21 cellular contexts compared by ENCODE assay signal in genomic region chr15:84846269-84846668, GRCh38. TPM values are rescaled to one million over a fixed set of nuclear protein-coding genes. Genes with fewer than 3 reads are reported as not detected.
"Had no signal": no experiment of that assay in that cellular context is flagged by ENCODE, and none has a peak within 500 bp of the region (broad histone marks: within the 10 kb centered on the region; RNA-seq: fewer than 3 reads in every experiment).

No MANE protein-coding gene starts in this region.

- H3K4me3 Mint-ChIP-seq: activated B cell treated with CpG ODN at 0.5 μM for 24 hours; activated CD4-positive, alpha-beta memory T cell treated with anti-CD3 and anti-CD28 coated beads for 36 hours; activated naive CD4-positive, alpha-beta T cell treated with anti-CD3 and anti-CD28 coated beads for 36 hours; activated T-cell treated with anti-CD3 and anti-CD28 coated beads, Interleukin-2, amount 50 U/mL, for 4 hours; activated T-helper 1 cell treated with anti-CD3 and anti-CD28 coated beads, Interleukin-12 subunit alpha, Interleukin-12 subunit beta, Interleukin-2, Interleukin-4 antibody, amounts not matched to agents 30 ng/mL and 10 ng/mL and 1 ng/mL, durations not matched to agents 14 hours and 24 hours and 36 hours; T-helper 1 cell treated with Interleukin-12 subunit alpha and Interleukin-12 subunit beta and Interleukin-4 antibody, amounts not matched to agents 30 μg/mL and 1 μg/mL, for 36 hours had no signal

- H3K27me3 Mint-ChIP-seq: activated B cell treated with CpG ODN at 0.5 μM for 24 hours had no signal

- DNase-seq: activated B cell treated with CpG ODN at 0.5 μM for 24 hours, MG63, NCI-H1048, NCI-H1105 treated with DMSO at 0.1 percent for 48 hours, NCI-H1694 treated with DMSO at 0.1 percent for 48 hours, NCI-H2029, NCI-H345, SHP77 treated with DMSO at 0.1 percent for 48 hours had no signal

- H3K4me1 Mint-ChIP-seq: activated B cell treated with CpG ODN at 0.5 μM for 24 hours had no signal

- ATAC-seq: activated T-cell treated with anti-CD3 and anti-CD28 coated beads, Interleukin-2, amount 50 U/mL, for 4 hours had no signal

- H3K27me3 ChIP-seq: adrenal gland, body of pancreas, breast epithelium, MG63, Peyer's patch, SJSA1 had no signal

- H3K36me3 ChIP-seq: adrenal gland, breast epithelium, MG63, Peyer's patch, SJSA1 had no signal

- H3K27ac ChIP-seq: adrenal gland, SJSA1 had no signal

- H3K4me1 ChIP-seq: breast epithelium, Peyer's patch had no signal

- H3K9me3 ChIP-seq: body of pancreas, breast epithelium had no signal

- H3K4me3 ChIP-seq: adrenal gland, body of pancreas, breast epithelium, MG63, Peyer's patch, SJSA1 had no signal

- H3K27ac Mint-ChIP-seq: activated B cell treated with CpG ODN at 0.5 μM for 24 hours; activated CD4-positive, alpha-beta memory T cell treated with anti-CD3 and anti-CD28 coated beads for 36 hours; activated naive CD4-positive, alpha-beta T cell treated with anti-CD3 and anti-CD28 coated beads for 36 hours; activated naive CD4-positive, alpha-beta T cell treated with anti-CD3 and anti-CD28 coated beads, Interleukin-2, amount 50 U/mL, for 72 hours; activated T-helper 1 cell treated with anti-CD3 and anti-CD28 coated beads, Interleukin-12 subunit alpha, Interleukin-12 subunit beta, Interleukin-2, Interleukin-4 antibody, amounts not matched to agents 30 ng/mL and 10 ng/mL and 1 ng/mL, durations not matched to agents 14 hours and 24 hours and 36 hours; T-helper 1 cell treated with Interleukin-12 subunit alpha and Interleukin-12 subunit beta and Interleukin-4 antibody, amounts not matched to agents 30 μg/mL and 1 μg/mL, for 36 hours had no signal

RNA-seq across cellular contexts. Expression of gene SLC28A1, which starts 38.2 kb away (rescaled TPM):
- total RNA-seq: activated B cell treated with CpG ODN at 0.5 μM for 24 hours; activated CD4-positive, alpha-beta memory T cell treated with anti-CD3 and anti-CD28 coated beads for 36 hours; activated naive CD4-positive, alpha-beta T cell treated with anti-CD3 and anti-CD28 coated beads for 36 hours; activated T-cell treated with anti-CD3 and anti-CD28 coated beads, Interleukin-2, amount 50 U/mL, for 4 hours; activated T-helper 1 cell treated with anti-CD3 and anti-CD28 coated beads, Interleukin-12 subunit alpha, Interleukin-12 subunit beta, Interleukin-2, Interleukin-4 antibody, amounts not matched to agents 30 ng/mL and 10 ng/mL and 1 ng/mL, durations not matched to agents 14 hours and 24 hours and 36 hours; astrocyte; NCI-H460; SJSA1 had no signal
